25 cellular contexts compared by ENCODE assay signal in the genomic region with DNA sequence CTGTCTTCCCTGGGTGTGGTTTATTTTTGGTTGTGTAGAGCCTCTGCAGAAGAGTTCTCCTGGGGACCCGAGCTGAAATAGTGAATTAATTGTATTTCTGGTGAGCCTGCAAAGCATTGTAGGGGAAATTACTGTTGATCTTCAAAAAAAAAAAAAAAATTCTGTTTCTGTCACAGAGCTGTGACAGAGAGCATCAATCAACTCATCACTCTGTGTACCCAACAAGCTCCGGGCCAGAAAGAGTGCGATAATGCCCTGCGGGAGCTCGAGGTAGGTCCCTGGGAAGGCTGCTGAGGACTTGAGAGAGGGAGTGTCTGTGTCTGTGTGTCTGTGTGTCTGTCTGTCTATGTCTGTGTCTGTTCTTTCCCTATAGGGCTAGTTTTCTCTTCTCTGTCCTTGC.
"Had no signal": no experiment of that assay in that cellular context is flagged by ENCODE, and none has a peak within 500 bp of the region (broad histone marks: within the 10 kb centered on the region; RNA-seq: fewer than 3 reads in every experiment).

No MANE protein-coding gene starts in this region.

- H2AFZ ChIP-seq: hepatocyte had no signal

- ATAC-seq: activated naive CD8-positive, alpha-beta T cell treated with anti-CD3 and anti-CD28 coated beads, Interleukin-2, amount 50 U/mL, for 24 hours; effector memory CD8-positive, alpha-beta T cell; gastroesophageal sphincter; mucosa of descending colon; natural killer cell treated with Interleukin-12 subunit alpha and Interleukin-12 subunit beta and Interleukin-15 and Interleukin-18, amount 100 ng/mL, for 72 hours; sciatic nerve; stimulated activated effector memory CD8-positive, alpha-beta T cell treated with anti-CD3 and anti-CD28 coated beads, Interleukin-12 subunit alpha, Interleukin-12 subunit beta, amount 100 ng/mL, for 72 hours had no signal

- H3K4me1 ChIP-seq: prostate gland had no signal

- H3K27ac ChIP-seq: coronary artery, gastroesophageal sphincter, hepatocyte, ovary, prostate gland, skin epidermis, tibial artery had no signal

- FAIRE-seq: bronchial epithelial cell, keratinocyte had no signal

- H3K36me3 ChIP-seq: ovary, prostate gland had no signal

- H3K27me3 ChIP-seq: gastroesophageal sphincter, hepatocyte, ovary, tibial artery had no signal

- H3K4me3 ChIP-seq: coronary artery, gastroesophageal sphincter, hepatocyte, mucosa of descending colon, ovary, prostate gland, skin epidermis, tibial artery had no signal

- H3K9me3 ChIP-seq: gastroesophageal sphincter, mucosa of descending colon, ovary, prostate gland, tibial artery had no signal

- H3K79me2 ChIP-seq: hepatocyte had no signal

- DNase-seq: activated CD4-positive, alpha-beta memory T cell treated with anti-CD3 and anti-CD28 coated beads, Interleukin-2, amount 10 ng/mL, durations not matched to agents 7 days and 5 days; activated CD4-positive, alpha-beta T cell treated with anti-CD3 and anti-CD28 coated beads for 1 hour; activated CD4-positive, alpha-beta T cell treated with anti-CD3 and anti-CD28 coated beads, Interleukin-2, amount 10 ng/mL, durations not matched to agents 7 days and 5 days; activated CD8-positive, alpha-beta memory T cell treated with anti-CD3 and anti-CD28 coated beads, Interleukin-2, amount 50 U/mL, for 48 hours; activated naive CD8-positive, alpha-beta T cell treated with anti-CD3 and anti-CD28 coated beads, Interleukin-2, amount 50 U/mL, for 24 hours; activated T-cell treated with anti-CD3 and anti-CD28 coated beads, Interleukin-2, amount 50 U/mL, for 24 hours; effector memory CD8-positive, alpha-beta T cell; erythroblast; mucosa of descending colon; ovary; retina; stimulated activated CD4-positive, alpha-beta T cell treated with anti-CD3 and anti-CD28 coated beads, Interleukin-4, amount 100 ng/mL, for 24 hours; SW 1271; T1000; tibial artery had no signal

- H3K4me2 ChIP-seq: hepatocyte had no signal
